In the genomic region with DNA sequence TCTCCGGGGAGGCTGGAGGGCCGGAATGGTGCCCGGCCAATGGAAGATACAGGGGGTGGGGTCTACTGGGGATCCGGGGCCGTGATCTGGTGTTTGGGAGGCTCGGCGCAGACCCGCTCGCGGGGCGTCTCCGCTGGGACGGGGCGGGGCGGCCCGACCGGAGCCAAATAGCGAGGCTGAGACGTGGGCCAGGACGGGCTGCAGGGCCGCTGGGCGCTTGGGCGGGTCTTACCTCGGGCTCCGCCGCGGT, we compare ENCODE assay signal across 9 cellular contexts. TPM values are rescaled to one million over a fixed set of nuclear protein-coding genes. Genes with fewer than 3 reads are reported as not detected.
DNase-seq lines count a peak whose midpoint lies in the region; ATAC-seq, FAIRE-seq and TF ChIP-seq lines count a peak whose summit lies in the region.
"Had no signal": no experiment of that assay in that cellular context is flagged by ENCODE, and none has a peak within 500 bp of the region (broad histone marks: within the 10 kb centered on the region; RNA-seq: fewer than 3 reads in every experiment).

No MANE protein-coding gene starts in this region.

- no peaks in the 10 kb centered on the region for H3K27me3 ChIP-seq in small intestine (ENCODE audit: control insufficient read depth in 2 of 2, insufficient read depth in 2 of 2, low read length in 2 of 2)

- peaks cover 0 to 4% of the 10 kb centered on the region in 2 donors for H3K4me1 ChIP-seq in small intestine (ENCODE audit: control insufficient read depth in 2 of 2, insufficient read depth in 1 of 2, low read depth in 1 of 2, low read length in 1 of 2)

- no peaks in the 10 kb centered on the region for H3K9me3 ChIP-seq in small intestine (ENCODE audit: control insufficient read depth, low read depth)

- no peak for FAIRE-seq in small intestine (lab: Jason Lieb, UNC)
- FAIRE-seq: TTC549 had no signal

- peak overlapping the region; percentile 85 for H3K27ac ChIP-seq in C4-2B
- peak overlapping the region; percentile 83 for H3K27ac ChIP-seq in angular gyrus (ENCODE audit: low read depth, low read length)
- H3K27ac ChIP-seq in small intestine (ENCODE audit: low read depth in 1 of 2, low read length in 1 of 2): peak overlapping the region; percentile 82 to 96

- no peaks in the 10 kb centered on the region for H3K36me3 ChIP-seq in small intestine (ENCODE audit: control insufficient read depth in 2 of 2, insufficient read depth in 2 of 2, low read length in 2 of 2)

- TF ChIP-seq CTCF in C4-2B (conservative IDR thresholded peaks at IDR 0.05): no peak
- no peak for TF ChIP-seq CTCF in GM20000 (IDR thresholded peaks at IDR 0.05; ENCODE audit: extremely low read depth, missing control alignments)

- WGBS in small intestine, 3 donors: 0 to 3% (median 1%) methylated on average over 20 to 27 of the region's 27 CpGs

- ATAC-seq in HG03575 (IDR thresholded peaks at IDR 0.05; ENCODE audit: extremely low read depth, insufficient number of reproducible peaks, low FRiP score, unreplicated experiment): peak; percentile 13

- H3K4me3 ChIP-seq in small intestine (ENCODE audit: low read depth in 1 of 2, low read length in 2 of 2): peak overlapping the region; percentile 84 to 90

- DNase-seq in GM20000 (ENCODE audit: low spot score): peak; percentile 83
- DNase-seq in T-helper 2 cell: peak; percentile 40 to 85 (median 59)
- peak; percentile 3 for DNase-seq in iPS DF 19.7 (ENCODE audit: low read depth, low spot score)
- peak; percentile 49 for DNase-seq in small intestine
- DNase-seq in SK-N-DZ (ENCODE audit: low spot score): no peak

RNA-seq across cellular contexts. Expression of gene MYO9A, which starts 0.6 kb away (rescaled TPM):
- 1 to 10 TPM; 1.6 to 3.6 (median 1.6) TPM for polyA plus RNA-seq in small intestine
- polyA plus RNA-seq in SK-N-DZ (2014; cell fraction: cytosol; rRNA removed): 7.8 and 9.8 TPM in 2 replicates
- 11.0 and 12.6 TPM in 2 replicates for polyA plus RNA-seq in SK-N-DZ (2014; cell fraction: nucleus; rRNA removed)

RNA-seq across cellular contexts. Expression of gene SENP8, which starts 0.8 kb away (rescaled TPM):
- 1 to 10 TPM in 1 of 3 donors, under 1 TPM in 2; 0.81 to 1.9 (median 0.89) TPM for polyA plus RNA-seq in small intestine
- 2.4 TPM in 2 replicates for polyA plus RNA-seq in SK-N-DZ (2014; cell fraction: cytosol; rRNA removed)
- 1.2 and 1.5 TPM in 2 replicates for polyA plus RNA-seq in SK-N-DZ (2014; cell fraction: nucleus; rRNA removed)
